Comparison of ENCODE assay signal across 15 cellular contexts in the genomic region with DNA sequence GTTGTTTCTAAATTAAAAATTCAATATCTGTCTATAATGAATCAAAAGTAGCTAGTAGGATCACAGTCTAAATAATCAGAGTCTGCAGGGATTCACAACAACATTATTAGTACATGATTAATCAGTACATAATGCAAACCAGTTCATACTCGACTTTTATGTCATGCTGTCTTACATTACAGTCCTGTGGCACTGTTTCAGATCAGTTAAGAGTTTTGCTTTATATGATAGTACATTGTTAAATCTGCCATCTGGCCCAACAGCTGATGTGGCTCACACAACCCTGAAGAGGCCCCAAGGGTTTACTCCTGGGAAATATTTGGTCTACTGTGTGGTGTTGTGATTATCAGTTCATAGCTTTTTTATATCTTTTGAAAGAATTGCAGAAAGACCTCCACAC.
A peak's percentile ranks its signal among the peaks of the same experiment; 100 is the strongest.
DNase-seq lines count a peak whose midpoint lies in the region; ATAC-seq and TF ChIP-seq lines count a peak whose summit lies in the region.
"Had no signal": no experiment of that assay in that cellular context is flagged by ENCODE, and none has a peak within 500 bp of the region (broad histone marks: within the 10 kb centered on the region; RNA-seq: fewer than 3 reads in every experiment).

No MANE protein-coding gene starts in this region.

- peak; percentile 66 for ATAC-seq in RWPE2 (ENCODE audit: low read depth)
- ATAC-seq in GM18520 (IDR thresholded peaks at IDR 0.05; ENCODE audit: unreplicated experiment), result no peak

- H3K36me3 ChIP-seq in RWPE2 (ENCODE audit: low read depth), result no peaks in the 10 kb centered on the region
- no peaks in the 10 kb centered on the region for H3K36me3 ChIP-seq in effector memory CD4-positive, alpha-beta T cell (ENCODE audit: control insufficient read depth, insufficient read depth, low read length)
- H3K36me3 ChIP-seq: heart left ventricle, neutrophil, thyroid gland had no signal

- H3K4me3 ChIP-seq in RWPE2 (ENCODE audit: severe bottlenecking) (no peak overlapping the region), fibroblast of villous mesenchyme (ENCODE audit: low read depth, low read length) (no peak overlapping the region)
- H3K4me3 ChIP-seq in effector memory CD4-positive, alpha-beta T cell (ENCODE audit: insufficient read depth, low read depth, low read length, poor library complexity, severe bottlenecking), result no peak overlapping the region
- H3K4me3 ChIP-seq: heart left ventricle, thyroid gland had no signal

- no peak overlapping the region for H3K27ac ChIP-seq in RWPE2 (ENCODE audit: poor library complexity, severe bottlenecking)
- H3K27ac ChIP-seq in effector memory CD4-positive, alpha-beta T cell (ENCODE audit: insufficient read depth, low read length, poor library complexity, severe bottlenecking), result no peak overlapping the region
- H3K27ac ChIP-seq: 22Rv1, heart left ventricle, neutrophil, thyroid gland had no signal

- no peaks in the 10 kb centered on the region for H3K27me3 ChIP-seq in RWPE2 (ENCODE audit: insufficient read depth, poor library complexity, severe bottlenecking)
- no peaks in the 10 kb centered on the region for H3K27me3 ChIP-seq in effector memory CD4-positive, alpha-beta T cell (replicated peaks; ENCODE audit: control insufficient read depth, insufficient read depth, low read length, poor library complexity, severe bottlenecking)
- H3K27me3 ChIP-seq: heart left ventricle, neutrophil, thyroid gland had no signal

- H3K4me1 ChIP-seq in RWPE2 (ENCODE audit: insufficient read depth, poor library complexity, severe bottlenecking), result peaks cover 5% of the 10 kb centered on the region
- no peaks in the 10 kb centered on the region for H3K4me1 ChIP-seq in effector memory CD4-positive, alpha-beta T cell (ENCODE audit: control insufficient read depth, insufficient read depth, low read length, poor library complexity, severe bottlenecking)
- H3K4me1 ChIP-seq: thyroid gland had no signal

- TF ChIP-seq CTCF in RWPE2 (IDR thresholded peaks at IDR 0.05; ENCODE audit: poor library complexity, severe bottlenecking), result no peak
- no peak for TF ChIP-seq CTCF in fibroblast of villous mesenchyme (IDR thresholded peaks at IDR 0.05; ENCODE audit: insufficient read depth, low read depth, low read length)

- H3K9me3 ChIP-seq in RWPE2 (ENCODE audit: severe bottlenecking), result no peaks in the 10 kb centered on the region
- H3K9me3 ChIP-seq in effector memory CD4-positive, alpha-beta T cell (ENCODE audit: control insufficient read depth, low read length), result no peaks in the 10 kb centered on the region
- H3K9me3 ChIP-seq: heart left ventricle, neutrophil, thyroid gland had no signal

- DNase-seq in NCI-H1417 (lab: John Stamatoyannopoulos, UW), result peak in 2 of 3 experiments; percentile 20 to 40
- no peak for DNase-seq in NCI-H1417 treated with DMSO at 0.1 percent for 48 hours (lab: John Stamatoyannopoulos, UW)
- no peak for DNase-seq in RWPE2 (ENCODE audit: low spot score)
- DNase-seq in fibroblast of villous mesenchyme (ENCODE audit: low read depth), result peak; percentile 97
- peak; percentile 21 for DNase-seq in stromal cell of bone marrow (ENCODE audit: low read depth)
- no peak for DNase-seq in AML-193 (lab: John Stamatoyannopoulos, UW)
- no peak for DNase-seq in effector memory CD4-positive, alpha-beta T cell
- DNase-seq: DMS153, heart left ventricle, Karpas-422, NCI-H2227 treated with DMSO at 0.1 percent for 48 hours, thyroid gland had no signal

Comparison
In these comparisons a context has a peak if more than half of its experiments do, and no peak if none do; other contexts are left out.
1. DNase-seq: peak in NCI-H1417 (2 of 3), fibroblast of villous mesenchyme (single experiment) and stromal cell of bone marrow (single experiment); none in NCI-H1417 treated with DMSO at 0.1 percent for 48 hours (single experiment), RWPE2 (single experiment), AML-193 (0 of 2) and effector memory CD4-positive, alpha-beta T cell (0 of 3).